ENCODE assay signal across 28 cellular contexts in the genomic region with DNA sequence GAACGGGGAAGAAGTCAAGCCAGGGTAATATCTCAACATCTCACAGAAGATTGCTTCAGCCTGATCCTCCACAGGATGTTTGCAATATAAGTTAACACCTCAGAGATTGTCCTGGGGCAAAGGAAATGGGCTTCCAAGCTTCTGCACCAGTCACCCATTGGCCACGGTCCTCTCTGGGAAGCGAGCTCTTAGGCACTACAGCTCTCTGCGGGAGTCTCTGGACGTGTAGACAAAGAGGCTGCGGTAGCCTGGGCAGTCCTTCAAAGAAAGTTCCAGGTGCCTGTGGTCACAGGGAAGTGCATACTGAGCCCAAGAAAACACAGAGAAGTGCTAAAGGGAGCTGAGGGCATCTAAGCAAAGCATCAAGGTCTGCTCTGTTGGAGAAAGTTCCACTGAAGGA.
DNase-seq lines count a peak whose midpoint lies in the region; ATAC-seq, FAIRE-seq and TF ChIP-seq lines count a peak whose summit lies in the region.
"Had no signal": no experiment of that assay in that cellular context is flagged by ENCODE, and none has a peak within 500 bp of the region (broad histone marks: within the 10 kb centered on the region; RNA-seq: fewer than 3 reads in every experiment).

No MANE protein-coding gene starts in this region.

- peak; percentile 38 for FAIRE-seq in D721Med (lab: Jason Lieb, UNC)
- FAIRE-seq in pancreas (lab: Jason Lieb, UNC) = no peak
- FAIRE-seq: colon had no signal

- no peaks in the 10 kb centered on the region for H3K79me2 ChIP-seq in hepatocyte

- H3K27ac ChIP-seq in hepatocyte (no peak overlapping the region), pancreas (peak overlapping the region in 3 of 4 donors; percentile 13 to 81 (median 67))
- H3K27ac ChIP-seq: C4-2B, gastroesophageal sphincter, GM23248, tibial nerve had no signal

- H3K9me2 ChIP-seq in hepatocyte (replicated peaks; ENCODE audit: insufficient read depth) = no peaks in the 10 kb centered on the region
- H3K9me2 ChIP-seq: SK-N-SH had no signal

- H3K36me3 ChIP-seq in hepatocyte (replicated peaks; ENCODE audit: insufficient read depth, low read depth) (no peaks in the 10 kb centered on the region), pancreas (no peaks in the 10 kb centered on the region)
- H3K36me3 ChIP-seq: gastroesophageal sphincter, tibial nerve had no signal

- no peaks in the 10 kb centered on the region for H4K20me1 ChIP-seq in hepatocyte (ENCODE audit: insufficient read depth, poor library complexity, severe bottlenecking)

- H3K4me3 ChIP-seq in hepatocyte (no peak overlapping the region), pancreas (no peak overlapping the region)
- H3K4me3 ChIP-seq: gastroesophageal sphincter, GM23248, tibial nerve had no signal

- ATAC-seq in pancreas (peak; percentile 63 to 77 (median 74)), GM18873 (IDR thresholded peaks at IDR 0.05; ENCODE audit: low FRiP score, unreplicated experiment) (no peak)
- ATAC-seq: activated CD8-positive, alpha-beta T cell treated with anti-CD3 and anti-CD28 coated beads for 36 hours; gastroesophageal sphincter had no signal

- WGBS in hepatocyte (ENCODE audit: low lambda C conversion rate, missing lambda C conversion rate) = 46% methylated on average over 6 of the region's 6 CpGs
- 42 to 43% methylated on average over 6 of the region's 6 CpGs for WGBS in pancreas, 2 donors

- H3K27me3 ChIP-seq in hepatocyte (no peaks in the 10 kb centered on the region), pancreas (no peaks in the 10 kb centered on the region)
- H3K27me3 ChIP-seq: gastroesophageal sphincter, tibial nerve had no signal

- intact Hi-C loops in pancreas (cut with DNase I) = no loop called here

- H3K4me2 ChIP-seq in hepatocyte = no peak overlapping the region
- H3K4me2 ChIP-seq: SK-N-SH had no signal

- H2AFZ ChIP-seq in hepatocyte = peak overlapping the region; percentile 1
- H2AFZ ChIP-seq: GM23248 had no signal

- H3K9me3 ChIP-seq in hepatocyte (ENCODE audit: low read depth) (no peaks in the 10 kb centered on the region), pancreas (no peaks in the 10 kb centered on the region)
- H3K9me3 ChIP-seq: gastroesophageal sphincter, SK-N-SH, tibial nerve had no signal

- DNase-seq in D721Med (ENCODE audit: insufficient read length, low spot score) = no peak
- DNase-seq in M059J (ENCODE audit: low read depth) = peak; percentile 74
- no peak for DNase-seq in hepatocyte (ENCODE audit: low spot score)
- peak in 3 of 6 donors; percentile 30 to 66 (median 33) for DNase-seq in pancreas
- DNase-seq in RKO (ENCODE audit: low spot score) = no peak
- no peak for DNase-seq in activated CD4-positive, alpha-beta T cell treated with anti-CD3 and anti-CD28 coated beads, Interleukin-2, amount 50 U/mL, for 48 hours
- DNase-seq: activated CD8-positive, alpha-beta memory T cell treated with anti-CD3 and anti-CD28 coated beads, Interleukin-2, amount 50 U/mL, for 48 hours; activated CD8-positive, alpha-beta T cell treated with anti-CD3 and anti-CD28 coated beads for 36 hours; activated naive CD4-positive, alpha-beta T cell treated with anti-CD3 and anti-CD28 coated beads, Interleukin-2, amount 50 U/mL, for 16 hours; amniotic stem cell; Caco-2; DND-41; effector CD4-positive, alpha-beta T cell; GM23248; IMR-90; NCI-H1092; NCI-H1694 treated with DMSO at 0.1 percent for 48 hours; NCI-H2171; OCI-M1; SK-N-SH; stimulated activated CD4-positive, alpha-beta T cell treated with anti-CD3 and anti-CD28 coated beads, Interleukin-15, amount 100 ng/mL, for 24 hours; stimulated activated CD4-positive, alpha-beta T cell treated with anti-CD3 and anti-CD28 coated beads, Interleukin-4, amount 100 ng/mL, for 4 hours; T-helper 2 cell had no signal

- H3K4me1 ChIP-seq in hepatocyte (ENCODE audit: insufficient read depth) (peaks cover 10% of the 10 kb centered on the region), pancreas (peaks cover 7 to 48% (median 33%) of the 10 kb centered on the region in 3 donors)
- H3K4me1 ChIP-seq: gastroesophageal sphincter, tibial nerve had no signal

- no peak for TF ChIP-seq CTCF in D721Med (IDR thresholded peaks at IDR 0.05; ENCODE audit: insufficient read depth, missing control alignments)
- no peak for TF ChIP-seq CTCF in hepatocyte (IDR thresholded peaks at IDR 0.05; ENCODE audit: poor library complexity)
- TF ChIP-seq CTCF in pancreas (IDR thresholded peaks at IDR 0.05) = no peak
